In genomic region chr5:142472306-142472951, GRCh38 we compare ENCODE assay signal across 9 cellular contexts.
A peak's percentile ranks its signal among the peaks of the same experiment; 100 is the strongest.
DNase-seq lines count a peak whose midpoint lies in the region; ATAC-seq, FAIRE-seq and TF ChIP-seq lines count a peak whose summit lies in the region.
"Had no signal": no experiment of that assay in that cellular context is flagged by ENCODE, and none has a peak within 500 bp of the region (broad histone marks: within the 10 kb centered on the region; RNA-seq: fewer than 3 reads in every experiment).

No MANE protein-coding gene starts in this region.

- peak overlapping the region; percentile 76 for H3K27ac ChIP-seq in keratinocyte (ENCODE audit: control insufficient read depth, insufficient read depth, low read length)
- no peak overlapping the region for H3K27ac ChIP-seq in neural progenitor cell

- H3K27ac Mint-ChIP-seq in neural progenitor cell = no peak overlapping the region

- H3K4me1 ChIP-seq in keratinocyte (ENCODE audit: control insufficient read depth, extremely low read depth, insufficient read depth, low read length) = peaks cover 36% of the 10 kb centered on the region
- H3K4me1 ChIP-seq in neural progenitor cell = peaks cover 11% of the 10 kb centered on the region

- no peak for ATAC-seq in HG03457 (IDR thresholded peaks at IDR 0.05; ENCODE audit: unreplicated experiment)

- H3K9me3 ChIP-seq in keratinocyte (ENCODE audit: control insufficient read depth, low read depth, low read length) (no peaks in the 10 kb centered on the region), neural progenitor cell (ENCODE audit: low read depth) (no peaks in the 10 kb centered on the region)

- H3K4me3 ChIP-seq in keratinocyte (ENCODE audit: control insufficient read depth in 2 of 3, extremely low read depth in 1 of 3, insufficient read depth in 2 of 3, low read depth in 1 of 3, low read length in 3 of 3) = no peak overlapping the region
- no peak overlapping the region for H3K4me3 ChIP-seq in neural progenitor cell
- H3K4me3 ChIP-seq: lung had no signal

- H3F3A ChIP-seq in neural progenitor cell (ENCODE audit: low read depth) = no peaks in the 10 kb centered on the region

- no peaks in the 10 kb centered on the region for H3K27me3 ChIP-seq in keratinocyte (ENCODE audit: control insufficient read depth, extremely low read depth, insufficient read depth, low read length)
- no peaks in the 10 kb centered on the region for H3K27me3 ChIP-seq in neural progenitor cell

- FAIRE-seq in keratinocyte (lab: Jason Lieb, UNC) = peak; percentile 96
- FAIRE-seq in urothelium cell line (lab: Jason Lieb, UNC) = no peak

- H3K9me3 Mint-ChIP-seq in neural progenitor cell = peaks cover 1% of the 10 kb centered on the region

- H3K27me3 Mint-ChIP-seq in neural progenitor cell (ENCODE audit: insufficient read depth, low read depth) = peaks cover 4% of the 10 kb centered on the region

- H3K9ac ChIP-seq in keratinocyte (ENCODE audit: control insufficient read depth, extremely low read depth, insufficient read depth, low read length) = peak overlapping the region; percentile 3
- H3K9ac ChIP-seq in neural progenitor cell = no peak overlapping the region

- H3K4me3 Mint-ChIP-seq in neural progenitor cell = no peak overlapping the region

- dilution Hi-C loops in keratinocyte (cut with MboI; ENCODE audit: extremely low pct_ligation_motif_present, low sequenced_read_pairs) = no loop called here

- H2AFZ ChIP-seq in keratinocyte (ENCODE audit: control insufficient read depth, low read length) = no peak overlapping the region
- H2AFZ ChIP-seq in neural progenitor cell (replicated peaks) = no peak overlapping the region

- no peaks in the 10 kb centered on the region for H3K36me3 ChIP-seq in keratinocyte (ENCODE audit: control insufficient read depth in 2 of 2, extremely low read depth in 1 of 2, insufficient read depth in 2 of 2, low read length in 2 of 2)
- no peaks in the 10 kb centered on the region for H3K36me3 ChIP-seq in neural progenitor cell

- H3K4me2 ChIP-seq in keratinocyte (ENCODE audit: control insufficient read depth, extremely low read depth, insufficient read depth, low read depth, low read length) (peak overlapping the region; percentile 42), neural progenitor cell (no peak overlapping the region)

- H3K4me1 Mint-ChIP-seq in neural progenitor cell = peaks cover 47% of the 10 kb centered on the region

- H4K20me1 ChIP-seq in keratinocyte (ENCODE audit: control insufficient read depth, extremely low read depth, insufficient read depth, low read length) (no peaks in the 10 kb centered on the region), neural progenitor cell (ENCODE audit: low read depth) (no peaks in the 10 kb centered on the region)

- no peaks in the 10 kb centered on the region for H3K9me1 ChIP-seq in keratinocyte (ENCODE audit: control insufficient read depth, extremely low read depth, insufficient read depth, low read length)

- DNase-seq in stimulated activated naive CD4-positive, alpha-beta T cell treated with Interleukin-2 at 50 U/mL for 16 hours (lab: John Stamatoyannopoulos, UW) = peak; percentile 61
- DNase-seq in stimulated activated naive CD4-positive, alpha-beta T cell (lab: John Stamatoyannopoulos, UW) = no peak
- DNase-seq in activated T-cell treated with anti-CD3 and anti-CD28 coated beads, Interleukin-2, amount 50 U/mL, for 48 hours = peak; percentile 43 to 52
- DNase-seq in keratinocyte (ENCODE audit: low read depth, low spot score) = peak; percentile 44
- peak; percentile 72 for DNase-seq in urothelium cell line (ENCODE audit: low spot score)
- DNase-seq in neural progenitor cell (ENCODE audit: low spot score) = no peak
- DNase-seq in SIG-M5 (lab: John Stamatoyannopoulos, UW) = no peak

- H3K36me3 Mint-ChIP-seq in neural progenitor cell = no peaks in the 10 kb centered on the region

- TF ChIP-seq CTCF in keratinocyte (optimal IDR thresholded peaks at IDR 0.05 in 1 of 3, IDR thresholded peaks at IDR 0.05 in 1 of 3, conservative IDR thresholded peaks at IDR 0.05 in 1 of 3; ENCODE audit: extremely low read depth in 1 of 3, insufficient read depth in 2 of 3, low read length in 3 of 3) = no peak
- TF ChIP-seq CTCF in neural progenitor cell (IDR thresholded peaks at IDR 0.05) = no peak

- no peaks in the 10 kb centered on the region for H3K79me2 ChIP-seq in keratinocyte (ENCODE audit: control insufficient read depth, insufficient read depth, low read length)
- H3K79me2 ChIP-seq in neural progenitor cell (ENCODE audit: low read depth) = no peaks in the 10 kb centered on the region

Comparison
In these comparisons a context has a peak if more than half of its experiments do, and no peak if none do; other contexts are left out.
1. DNase-seq: peak in stimulated activated naive CD4-positive, alpha-beta T cell treated with Interleukin-2 at 50 U/mL for 16 hours (single experiment), activated T-cell treated with anti-CD3 and anti-CD28 coated beads, Interleukin-2, amount 50 U/mL, for 48 hours (2 of 2), keratinocyte (single experiment) and urothelium cell line (single experiment); none in stimulated activated naive CD4-positive, alpha-beta T cell (0 of 6), neural progenitor cell (single experiment) and SIG-M5 (single experiment).